Comparison of ENCODE assay signal across 12 cellular contexts in the genomic region with DNA sequence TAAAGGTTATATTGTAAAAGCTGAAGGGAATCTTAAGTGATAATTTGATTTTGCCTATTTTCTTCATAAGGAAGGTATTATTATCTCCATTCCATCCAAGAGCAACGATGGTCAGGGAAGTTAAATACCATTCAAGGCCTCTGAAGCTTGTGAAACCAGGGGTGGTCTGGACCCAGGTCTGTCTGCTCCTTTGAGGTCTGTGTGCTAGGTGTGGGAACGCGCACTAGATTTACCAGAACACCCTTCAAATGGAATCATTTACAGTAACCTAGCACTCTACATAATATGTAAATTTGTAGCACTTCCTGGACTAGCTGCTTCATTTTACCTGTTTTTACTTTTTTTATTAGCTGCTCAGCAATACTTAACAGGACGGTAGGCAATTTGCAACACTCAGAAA. TPM values are rescaled to one million over a fixed set of nuclear protein-coding genes. Genes with fewer than 3 reads are reported as not detected.
DNase-seq lines count a peak whose midpoint lies in the region; ATAC-seq and TF ChIP-seq lines count a peak whose summit lies in the region.
"Had no signal": no experiment of that assay in that cellular context is flagged by ENCODE, and none has a peak within 500 bp of the region (broad histone marks: within the 10 kb centered on the region; RNA-seq: fewer than 3 reads in every experiment).

No MANE protein-coding gene starts in this region.

- in situ Hi-C loops in Panc1 (cut with HindIII; ENCODE audit: low pct_unique_long_range_greater_than_20kb, low sequenced_read_pairs) = no loop called here

- intact Hi-C loops in CD4-positive, alpha-beta memory T cell (cut with micrococcal nuclease) = loop anchor here (10.0 kb wide), 1 partner anchor 1896 kb away; the partner anchor contains the start of gene PDIA6
- intact Hi-C loops in Panc1 (cut with micrococcal nuclease; ENCODE audit: unreplicated experiment) = loop anchor here (10.0 kb wide), 2 partner anchors 176 to 536 kb away; no protein-coding TSS in a partner anchor

- no peaks in the 10 kb centered on the region for H3K27me3 ChIP-seq in CD4-positive, CD25-positive, alpha-beta regulatory T cell (ENCODE audit: control insufficient read depth, insufficient read depth, low read length)
- no peaks in the 10 kb centered on the region for H3K27me3 ChIP-seq in CD4-positive, alpha-beta memory T cell (ENCODE audit: insufficient read depth, low read length)
- no peaks in the 10 kb centered on the region for H3K27me3 ChIP-seq in Panc1 (ENCODE audit: control insufficient read depth, insufficient read depth, low read length)

- peaks cover 56% of the 10 kb centered on the region for H3K4me1 ChIP-seq in CD4-positive, CD25-positive, alpha-beta regulatory T cell (ENCODE audit: control insufficient read depth, insufficient read depth, low read length, poor library complexity, severe bottlenecking)
- H3K4me1 ChIP-seq in CD4-positive, alpha-beta memory T cell (ENCODE audit: insufficient read depth, low read length) = peaks cover 76% of the 10 kb centered on the region
- peaks cover 15% of the 10 kb centered on the region for H3K4me1 ChIP-seq in Panc1 (ENCODE audit: control insufficient read depth, insufficient read depth, low read length)

- H3K36me3 Mint-ChIP-seq in CD4-positive, CD25-positive, alpha-beta regulatory T cell = no peaks in the 10 kb centered on the region
- H3K36me3 Mint-ChIP-seq in CD4-positive, alpha-beta memory T cell = no peaks in the 10 kb centered on the region
- no peaks in the 10 kb centered on the region for H3K36me3 Mint-ChIP-seq in immature natural killer cell

- CTCF ChIA-PET in CD4-positive, alpha-beta memory T cell (lab: Charles Lee; ENCODE audit: partially characterized antibody) = interaction anchor here (0.9 to 4.8 kb wide), 6 partner anchors 104 to 296 kb away, joined by 3 to 19 read pairs (median 3); no protein-coding TSS in a partner anchor
- CTCF ChIA-PET in Panc1 (lab: Charles Lee) = no interaction called here

- H3K27me3 Mint-ChIP-seq in CD4-positive, CD25-positive, alpha-beta regulatory T cell = no peaks in the 10 kb centered on the region
- no peaks in the 10 kb centered on the region for H3K27me3 Mint-ChIP-seq in CD4-positive, alpha-beta memory T cell
- no peaks in the 10 kb centered on the region for H3K27me3 Mint-ChIP-seq in immature natural killer cell (ENCODE audit: low read depth in 3 of 3)

- no peaks in the 10 kb centered on the region for H3K9me3 ChIP-seq in CD4-positive, CD25-positive, alpha-beta regulatory T cell (ENCODE audit: control insufficient read depth in 2 of 2, low read length in 2 of 2)
- H3K9me3 ChIP-seq in CD4-positive, alpha-beta memory T cell (ENCODE audit: control insufficient read depth in 1 of 2, low read length in 2 of 2) = no peaks in the 10 kb centered on the region
- H3K9me3 ChIP-seq in Panc1 (ENCODE audit: control insufficient read depth, insufficient read depth, low read depth, low read length) = no peaks in the 10 kb centered on the region; the same call in 1 of the 2 replicates

- TF ChIP-seq CTCF in Panc1 (IDR thresholded peaks at IDR 0.05) (no peak), coronary artery (IDR thresholded peaks at IDR 0.05) (no peak)

- H3K9me3 Mint-ChIP-seq in CD4-positive, CD25-positive, alpha-beta regulatory T cell = no peaks in the 10 kb centered on the region
- peaks cover 0 to 7% (median 0%) of the 10 kb centered on the region in 8 donors for H3K9me3 Mint-ChIP-seq in CD4-positive, alpha-beta memory T cell
- H3K9me3 Mint-ChIP-seq in immature natural killer cell = no peaks in the 10 kb centered on the region
- H3K9me3 Mint-ChIP-seq: HFFc6 had no signal

- peak overlapping the region; percentile 51 to 85 (median 85) for H3K27ac Mint-ChIP-seq in CD4-positive, CD25-positive, alpha-beta regulatory T cell
- peak overlapping the region; percentile 61 to 97 (median 89) for H3K27ac Mint-ChIP-seq in CD4-positive, alpha-beta memory T cell
- peak overlapping the region; percentile 83 to 97 (median 93) for H3K27ac Mint-ChIP-seq in immature natural killer cell
- H3K27ac Mint-ChIP-seq: HFFc6 had no signal

- DNase-seq in CD4-positive, CD25-positive, alpha-beta regulatory T cell = no peak
- no peak for DNase-seq in CD4-positive, alpha-beta memory T cell
- DNase-seq in Panc1 (ENCODE audit: low read depth, low spot score) (no peak), immature natural killer cell (no peak), UCSD-AML1 (lab: John Stamatoyannopoulos, UW; ENCODE audit: unreplicated experiment) (no peak), mesenteric fat pad (ENCODE audit: low spot score) (no peak), coronary artery (ENCODE audit: low spot score) (no peak)
- DNase-seq: HFFc6, NCI-H1105, NCI-H1694, NCI-H510A treated with DMSO at 0.1 percent for 48 hours, NCI-H82 had no signal

- H3K4me3 ChIP-seq in CD4-positive, CD25-positive, alpha-beta regulatory T cell (ENCODE audit: low read depth, low read length) = peak overlapping the region; percentile 60
- no peak overlapping the region for H3K4me3 ChIP-seq in CD4-positive, alpha-beta memory T cell (ENCODE audit: low read length in 2 of 2)
- no peak overlapping the region for H3K4me3 ChIP-seq in Panc1 (ENCODE audit: low read depth in 2 of 2, low read length in 2 of 2)
- no peak overlapping the region for H3K4me3 ChIP-seq in coronary artery

- no peaks in the 10 kb centered on the region for H3K36me3 ChIP-seq in CD4-positive, CD25-positive, alpha-beta regulatory T cell (ENCODE audit: control insufficient read depth, insufficient read depth, low read length)
- H3K36me3 ChIP-seq in CD4-positive, alpha-beta memory T cell (ENCODE audit: insufficient read depth, low read length) = no peaks in the 10 kb centered on the region
- H3K36me3 ChIP-seq in Panc1 (ENCODE audit: control insufficient read depth, insufficient read depth, low read length) = no peaks in the 10 kb centered on the region

- peak; percentile 26 to 45 for ATAC-seq in CD4-positive, CD25-positive, alpha-beta regulatory T cell (ENCODE audit: low read depth in 2 of 2)
- no peak for ATAC-seq in Panc1

- H3K4me1 Mint-ChIP-seq in CD4-positive, CD25-positive, alpha-beta regulatory T cell = peaks cover 32 to 84% (median 62%) of the 10 kb centered on the region in 4 donors
- H3K4me1 Mint-ChIP-seq in CD4-positive, alpha-beta memory T cell = peaks cover 53 to 85% (median 72%) of the 10 kb centered on the region in 4 donors
- H3K4me1 Mint-ChIP-seq in immature natural killer cell = peaks cover 66 to 85% of the 10 kb centered on the region in 2 donors

- POLR2A ChIA-PET in CD4-positive, alpha-beta memory T cell (lab: Charles Lee; ENCODE audit: partially characterized antibody) = interaction anchor here (1.2 to 4.4 kb wide), 4 partner anchors 10 to 222 kb away, joined by 5 to 30 read pairs (median 12); no protein-coding TSS in a partner anchor
- POLR2A ChIA-PET in Panc1 (lab: Charles Lee) = no interaction called here

- BruUV-seq in Panc1 (replicated peaks; lab: Mats Ljungman, UMichigan) = no TSS peak

- H3K4me3 Mint-ChIP-seq in CD4-positive, CD25-positive, alpha-beta regulatory T cell = peak overlapping the region; percentile 53 to 66 (median 60)
- H3K4me3 Mint-ChIP-seq in CD4-positive, alpha-beta memory T cell = peak overlapping the region in 6 of 8 donors; percentile 43 to 79 (median 73)
- peak overlapping the region; percentile 37 to 85 (median 79) for H3K4me3 Mint-ChIP-seq in immature natural killer cell
- H3K4me3 Mint-ChIP-seq: HFFc6 had no signal

- peak overlapping the region; percentile 65 for H3K27ac ChIP-seq in CD4-positive, CD25-positive, alpha-beta regulatory T cell (ENCODE audit: insufficient read depth, low read length, poor library complexity, severe bottlenecking)
- H3K27ac ChIP-seq in CD4-positive, alpha-beta memory T cell (ENCODE audit: low read depth, low read length) = peak overlapping the region; percentile 44
- H3K27ac ChIP-seq in Panc1 (ENCODE audit: low read length) (peak overlapping the region; percentile 36; the same call in 1 of the 2 replicates), coronary artery (no peak overlapping the region)

RNA-seq across cellular contexts. Expression of gene TRIB2, which starts 6.4 kb away (rescaled TPM):
- total RNA-seq in CD4-positive, CD25-positive, alpha-beta regulatory T cell = 180 TPM
- 100 to 1,000 TPM in 3 of 4 donors, 10 to 100 TPM in 1; 87.6 to 131 (median 109) TPM for polyA plus RNA-seq in CD4-positive, CD25-positive, alpha-beta regulatory T cell
- 100 to 1,000 TPM; 123 to 126 TPM for total RNA-seq in CD4-positive, alpha-beta memory T cell
- 10 to 100 TPM; 73.8 to 79.0 TPM for polyA plus RNA-seq in CD4-positive, alpha-beta memory T cell
- total RNA-seq in Panc1 (2021; ENCODE audit: unreplicated experiment) (43.2 TPM), mesenteric fat pad (43.8 TPM)
- 34.8 TPM for polyA plus RNA-seq in Panc1 (2012; ENCODE audit: insufficient read length)
- 10 to 100 TPM; 40.7 to 82.6 (median 44.5) TPM for polyA plus RNA-seq in immature natural killer cell

Comparison
In these comparisons a context has a peak if more than half of its experiments do, and no peak if none do; other contexts are left out.
1. H3K27ac ChIP-seq: peak in CD4-positive, CD25-positive, alpha-beta regulatory T cell (single experiment), CD4-positive, alpha-beta memory T cell (single experiment) and Panc1 (single experiment); none in coronary artery (0 of 2).
2. Peak in every context shown above with its lines, with median percentiles within 50 percentile points of each other: H3K27ac Mint-ChIP-seq and H3K4me3 Mint-ChIP-seq.